9 cellular contexts compared by ENCODE assay signal in the genomic region with DNA sequence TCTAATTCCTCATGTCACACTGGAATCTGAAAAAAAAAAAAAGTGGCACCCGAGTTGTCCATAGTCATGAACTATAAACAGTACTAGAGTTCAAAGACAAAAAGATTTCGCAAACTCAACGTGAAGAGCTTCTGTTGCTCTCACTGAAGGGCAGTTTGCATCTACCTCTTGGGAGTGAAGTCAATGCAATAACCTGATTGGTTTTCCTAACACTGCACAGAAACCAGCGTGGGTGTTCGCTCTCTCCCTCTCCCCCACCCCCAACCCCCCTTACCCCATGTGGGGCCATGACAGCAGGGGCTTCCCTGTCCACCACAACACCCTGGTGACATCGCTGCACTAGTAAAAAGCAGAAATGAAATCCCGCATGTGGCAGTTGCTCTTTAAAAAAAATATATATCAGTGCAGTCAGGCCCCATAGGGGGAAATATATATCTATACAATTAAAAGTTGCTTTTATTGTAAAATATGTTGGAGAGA.
DNase-seq lines count a peak whose midpoint lies in the region; ATAC-seq, FAIRE-seq and TF ChIP-seq lines count a peak whose summit lies in the region.
"Had no signal": no experiment of that assay in that cellular context is flagged by ENCODE, and none has a peak within 500 bp of the region (broad histone marks: within the 10 kb centered on the region; RNA-seq: fewer than 3 reads in every experiment).

No MANE protein-coding gene starts in this region.

- FAIRE-seq in GM12878 (lab: Jason Lieb, UNC): peak; percentile 23

- TF ChIP-seq CTCF in GM12878 (IDR thresholded peaks at IDR 0.05 in 2 of 3, conservative IDR thresholded peaks at IDR 0.05 in 1 of 3; ENCODE audit: control insufficient read depth in 2 of 3, extremely low read depth in 1 of 3, insufficient read depth in 1 of 3, low read depth in 3 of 3, low read length in 3 of 3): no peak
- TF ChIP-seq CTCF in foreskin fibroblast (IDR thresholded peaks at IDR 0.05; ENCODE audit: low read depth, low read length): no peak

- no peaks in the 10 kb centered on the region for H3K27me3 ChIP-seq in GM12878 (replicated peaks in 1 of 2; ENCODE audit: control insufficient read depth in 2 of 2, insufficient read depth in 2 of 2, low read length in 1 of 2)

- TF ChIP-seq RAD21 in GM12878 (IDR thresholded peaks at IDR 0.05; ENCODE audit: insufficient read depth, low read depth, low read length): no peak

- in situ Hi-C loops in GM12878 (cut with MboI): no loop called here

- H3K9me3 ChIP-seq in GM12878 (replicated peaks; ENCODE audit: control insufficient read depth, insufficient read depth, low read length): no peaks in the 10 kb centered on the region

- RAD21 ChIA-PET in GM12878 (lab: Charles Lee; ENCODE audit: unreplicated experiment): interaction anchor here (0.7 to 1.3 kb wide), 4 partner anchors 15 to 407 kb away, joined by 3 to 4 read pairs (median 4); no protein-coding TSS in a partner anchor

- DNase-seq in GM12878 (ENCODE audit: low read depth, low spot score) (peak; percentile 83), foreskin fibroblast (no peak), left colon (no peak), RPMI8226 (no peak), NCI-H2081 treated with DMSO at 0.1 percent for 48 hours (lab: John Stamatoyannopoulos, UW) (no peak)

- H2AFZ ChIP-seq in GM12878 (ENCODE audit: control insufficient read depth, low read depth, low read length): peak overlapping the region; percentile 25; the same call in 1 of the 2 replicates

- intact Hi-C loops in GM12878 (cut with micrococcal nuclease; ENCODE audit: unreplicated experiment) (loop anchor here (10.0 kb wide), 1 partner anchor 460 kb away; the partner anchor contains the start of gene ATXN1), left colon (cut with DNase I, micrococcal nuclease) (no loop called here)

- H3K4me2 ChIP-seq in GM12878 (ENCODE audit: control insufficient read depth, insufficient read depth): peak overlapping the region; percentile 88

- ATAC-seq in GM18498 (IDR thresholded peaks at IDR 0.05; ENCODE audit: unreplicated experiment) (peak; percentile 84), GM21367 (IDR thresholded peaks at IDR 0.05; ENCODE audit: unreplicated experiment) (peak; percentile 82), HG03135 (IDR thresholded peaks at IDR 0.05; ENCODE audit: unreplicated experiment) (peak; percentile 76), GM12878 (peak; percentile 90), left colon (no peak)
- ATAC-seq: T-cell had no signal

- SMC1A ChIA-PET in GM12878 (lab: Charles Lee; ENCODE audit: uncharacterized antibody, unreplicated experiment): interaction anchor here (0.6 to 1.7 kb wide), 7 partner anchors 13 to 1043 kb away, joined by 3 to 4 read pairs (median 3); no protein-coding TSS in a partner anchor

- no peak for TF ChIP-seq POLR2A in GM12878 (IDR thresholded peaks at IDR 0.05; ENCODE audit: low read depth, low read length)

- POLR2A ChIA-PET in GM12878 (lab: Charles Lee): interaction anchor here (0.5 to 0.8 kb wide), 3 partner anchors 199 to 513 kb away, joined by 3 to 5 read pairs (median 3); no protein-coding TSS in a partner anchor

- WGBS in GM12878 (ENCODE audit: insufficient coverage, insufficient replicate concordance, low lambda C conversion rate, missing lambda C conversion rate): under 1% methylated on average over 7 of the region's 7 CpGs

- H3K4me3 ChIP-seq in GM12878: peak overlapping the region; percentile 53; the same call in 1 of the 2 replicates
- H3K4me3 ChIP-seq in foreskin fibroblast (ENCODE audit: low read depth in 1 of 2, low read length in 2 of 2): no peak overlapping the region

- H3K9ac ChIP-seq in GM12878 (ENCODE audit: control insufficient read depth, insufficient read depth, low read length): peak overlapping the region; percentile 51

- H3K79me2 ChIP-seq in GM12878 (ENCODE audit: control insufficient read depth, insufficient read depth, low read length): no peaks in the 10 kb centered on the region

- no peaks in the 10 kb centered on the region for H4K20me1 ChIP-seq in GM12878 (ENCODE audit: control insufficient read depth, insufficient read depth)

- CTCF ChIA-PET in GM12878 (lab: Yijun Ruan, JAX): interaction anchor here (0.6 to 1.7 kb wide), 5 partner anchors 12 to 465 kb away, joined by 3 to 8 read pairs (median 4); no protein-coding TSS in a partner anchor

- peak; percentile 83 to 88 for TF ChIP-seq EP300 in GM12878 (IDR thresholded peaks at IDR 0.05; ENCODE audit: borderline replicate concordance in 1 of 2, control insufficient read depth in 1 of 2, low read depth in 2 of 2, low read length in 2 of 2)

- H3K36me3 ChIP-seq in GM12878 (ENCODE audit: control insufficient read depth in 2 of 2, insufficient read depth in 2 of 2, low read length in 1 of 2): peaks cover 0 to 12% of the 10 kb centered on the region in 2 experiments; a peak in 2 of 4 replicates

- no TSS peak for BruUV-seq in GM12878 (replicated peaks; lab: Mats Ljungman, UMichigan)

- H3K4me1 ChIP-seq in GM12878 (ENCODE audit: control insufficient read depth, insufficient read depth, low read length): peaks cover 32% of the 10 kb centered on the region

- H3K27ac ChIP-seq in GM12878 (ENCODE audit: control insufficient read depth, insufficient read depth): peak overlapping the region; percentile 75

TF ChIP-seq in GM12878, 131 proteins besides CTCF, POLR2A, EP300 and RAD21 (continues in another document):
- TF ChIP-seq, protein P1, sequence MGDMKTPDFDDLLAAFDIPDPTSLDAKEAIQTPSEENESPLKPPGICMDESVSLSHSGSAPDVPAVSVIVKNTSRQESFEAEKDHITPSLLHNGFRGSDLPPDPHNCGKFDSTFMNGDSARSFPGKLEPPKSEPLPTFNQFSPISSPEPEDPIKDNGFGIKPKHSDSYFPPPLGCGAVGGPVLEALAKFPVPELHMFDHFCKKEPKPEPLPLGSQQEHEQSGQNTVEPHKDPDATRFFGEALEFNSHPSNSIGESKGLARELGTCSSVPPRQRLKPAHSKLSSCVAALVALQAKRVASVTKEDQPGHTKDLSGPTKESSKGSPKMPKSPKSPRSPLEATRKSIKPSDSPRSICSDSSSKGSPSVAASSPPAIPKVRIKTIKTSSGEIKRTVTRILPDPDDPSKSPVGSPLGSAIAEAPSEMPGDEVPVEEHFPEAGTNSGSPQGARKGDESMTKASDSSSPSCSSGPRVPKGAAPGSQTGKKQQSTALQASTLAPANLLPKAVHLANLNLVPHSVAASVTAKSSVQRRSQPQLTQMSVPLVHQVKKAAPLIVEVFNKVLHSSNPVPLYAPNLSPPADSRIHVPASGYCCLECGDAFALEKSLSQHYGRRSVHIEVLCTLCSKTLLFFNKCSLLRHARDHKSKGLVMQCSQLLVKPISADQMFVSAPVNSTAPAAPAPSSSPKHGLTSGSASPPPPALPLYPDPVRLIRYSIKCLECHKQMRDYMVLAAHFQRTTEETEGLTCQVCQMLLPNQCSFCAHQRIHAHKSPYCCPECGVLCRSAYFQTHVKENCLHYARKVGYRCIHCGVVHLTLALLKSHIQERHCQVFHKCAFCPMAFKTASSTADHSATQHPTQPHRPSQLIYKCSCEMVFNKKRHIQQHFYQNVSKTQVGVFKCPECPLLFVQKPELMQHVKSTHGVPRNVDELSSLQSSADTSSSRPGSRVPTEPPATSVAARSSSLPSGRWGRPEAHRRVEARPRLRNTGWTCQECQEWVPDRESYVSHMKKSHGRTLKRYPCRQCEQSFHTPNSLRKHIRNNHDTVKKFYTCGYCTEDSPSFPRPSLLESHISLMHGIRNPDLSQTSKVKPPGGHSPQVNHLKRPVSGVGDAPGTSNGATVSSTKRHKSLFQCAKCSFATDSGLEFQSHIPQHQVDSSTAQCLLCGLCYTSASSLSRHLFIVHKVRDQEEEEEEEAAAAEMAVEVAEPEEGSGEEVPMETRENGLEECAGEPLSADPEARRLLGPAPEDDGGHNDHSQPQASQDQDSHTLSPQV (IDR thresholded peaks at IDR 0.05): no peak
- TF ChIP-seq PML (IDR thresholded peaks at IDR 0.05; ENCODE audit: low read length) (no peak), FOS (IDR thresholded peaks at IDR 0.05; ENCODE audit: borderline replicate concordance, extremely low read depth, insufficient read length) (no peak), SMC3 (IDR thresholded peaks at IDR 0.05; ENCODE audit: borderline replicate concordance, low read length) (no peak), MLLT1 (IDR thresholded peaks at IDR 0.05) (no peak), HCFC1 (IDR thresholded peaks at IDR 0.05; ENCODE audit: low read length) (no peak), ZNF24 (IDR thresholded peaks at IDR 0.05) (no peak), ZNF274 (IDR thresholded peaks at IDR 0.05; ENCODE audit: insufficient read depth, insufficient read length) (no peak), IKZF2 (IDR thresholded peaks at IDR 0.05) (peak; percentile 44 to 60; a peak in 2 of 4 replicates), RUNX3 (IDR thresholded peaks at IDR 0.05; ENCODE audit: low read length) (peak; percentile 93), EGR1 (IDR thresholded peaks at IDR 0.05; ENCODE audit: borderline replicate concordance in 1 of 2, low read depth in 2 of 2, low read length in 2 of 2) (peak in 1 of 2 experiments; percentile 88; a peak in 2 of 3 replicates), JUNB (IDR thresholded peaks at IDR 0.05) (peak; percentile 78), RB1 (IDR thresholded peaks at IDR 0.05; ENCODE audit: borderline replicate concordance) (no peak), SMARCA5 (IDR thresholded peaks at IDR 0.05) (no peak), ETV6 (conservative IDR thresholded peaks at IDR 0.05 in 1 of 2, IDR thresholded peaks at IDR 0.05 in 1 of 2; ENCODE audit: borderline replicate concordance in 1 of 2, low read depth in 1 of 2) (no peak), KLF5 (IDR thresholded peaks at IDR 0.05; ENCODE audit: partially characterized antibody) (no peak), YBX1 (IDR thresholded peaks at IDR 0.05) (no peak), SPI1 (IDR thresholded peaks at IDR 0.05; ENCODE audit: borderline replicate concordance, insufficient read depth, low read depth, low read length) (peak; percentile 87)
